ENCODE assay signal across 1 cellular context in genomic region chr1:41542196-41542955, GRCh38.
TF ChIP-seq lines count a peak whose summit lies in the region.

No MANE protein-coding gene starts in this region.

TF ChIP-seq in SK-N-SH treated with all-trans-retinoic acid at 6 μM for 48 hours, 23 proteins besides CTCF, POLR2A, EP300 and RAD21 (continued from another document):
- no peak for TF ChIP-seq TSHZ2 (CRISPR knock-in tag; IDR thresholded peaks at IDR 0.05)
- no peak for TF ChIP-seq ZNF8 (CRISPR knock-in tag; IDR thresholded peaks at IDR 0.05)
- no peak for TF ChIP-seq ZNF70 (CRISPR knock-in tag; IDR thresholded peaks at IDR 0.05)
- TF ChIP-seq TCF4 (CRISPR knock-in tag; IDR thresholded peaks at IDR 0.05; ENCODE audit: borderline replicate concordance), result no peak
- no peak for TF ChIP-seq ISL1 (CRISPR knock-in tag; IDR thresholded peaks at IDR 0.05)
- no peak for TF ChIP-seq CSDC2 (CRISPR knock-in tag; IDR thresholded peaks at IDR 0.05)
- no peak for TF ChIP-seq ZNF565 (CRISPR knock-in tag; conservative IDR thresholded peaks at IDR 0.05; ENCODE audit: low read depth)
